Comparison of ENCODE assay signal across 9 cellular contexts in the genomic region with DNA sequence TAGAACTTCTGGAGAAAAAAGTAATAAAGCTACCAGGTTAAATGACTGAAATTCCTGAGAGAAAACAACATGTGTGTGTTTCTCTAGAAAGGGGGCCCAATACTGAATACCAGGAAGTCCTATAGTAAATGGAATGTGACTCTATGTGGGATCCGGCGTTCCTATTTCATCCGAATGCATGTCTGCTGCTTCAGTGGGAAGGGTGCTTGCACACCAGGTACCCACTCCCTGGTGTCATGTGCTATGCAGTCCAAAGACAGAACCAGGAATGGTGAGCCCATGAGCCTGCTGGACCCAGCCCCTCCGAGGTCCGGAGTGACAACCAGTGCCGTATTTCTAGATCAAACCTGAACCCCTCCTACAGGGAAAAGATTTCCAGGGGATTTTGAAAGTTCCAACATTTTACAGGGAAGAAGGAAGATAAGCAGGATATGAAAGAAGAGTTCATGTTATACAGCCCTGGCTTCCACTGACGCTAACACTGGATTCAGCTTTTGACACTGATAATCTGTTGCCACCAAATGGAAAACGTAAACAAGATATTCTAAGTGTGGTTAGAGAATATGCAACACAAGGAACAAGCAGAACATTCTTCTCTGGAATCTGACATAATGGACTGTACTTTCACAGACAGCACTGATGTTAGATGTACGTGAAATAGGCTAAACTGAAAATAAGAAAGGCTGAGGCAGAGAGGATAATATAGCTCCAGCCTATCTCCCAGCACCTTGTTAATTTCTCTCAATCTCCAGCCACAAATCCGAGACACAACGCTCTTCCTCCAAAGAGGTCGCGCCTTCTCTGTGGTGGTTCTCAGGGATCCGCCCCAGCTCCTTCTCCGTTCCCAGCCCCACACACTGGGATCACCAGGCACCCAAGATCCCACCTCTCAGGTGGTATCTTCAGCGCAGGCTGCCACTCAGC. TPM values are rescaled to one million over a fixed set of nuclear protein-coding genes. Genes with fewer than 3 reads are reported as not detected.
A peak's percentile ranks its signal among the peaks of the same experiment; 100 is the strongest.
DNase-seq lines count a peak whose midpoint lies in the region; TF ChIP-seq lines count a peak whose summit lies in the region.
"Had no signal": no experiment of that assay in that cellular context is flagged by ENCODE, and none has a peak within 500 bp of the region (broad histone marks: within the 10 kb centered on the region; RNA-seq: fewer than 3 reads in every experiment).

No MANE protein-coding gene starts in this region.

- no peaks in the 10 kb centered on the region for H3K27me3 ChIP-seq in Caco-2 (replicated peaks; ENCODE audit: control insufficient read depth, insufficient read depth, low read length)
- H3K27me3 ChIP-seq in cardiac muscle cell = peaks cover 43% of the 10 kb centered on the region

- H3K9me3 ChIP-seq in Caco-2 (no peaks in the 10 kb centered on the region), cardiac muscle cell (ENCODE audit: low read depth) (no peaks in the 10 kb centered on the region)

- H3K4me3 ChIP-seq in Caco-2 (ENCODE audit: low read depth, low read length) (peak overlapping the region; percentile 46), cardiac muscle cell (peak overlapping the region; percentile 59)

- CTCF ChIA-PET in Caco-2 (lab: Charles Lee) = interaction anchor here (1.2 kb wide), 1 partner anchor 266 kb away, joined by 9 read pairs; no protein-coding TSS in a partner anchor

- no peaks in the 10 kb centered on the region for H3K9me3 Mint-ChIP-seq in Caco-2 (ENCODE audit: unreplicated experiment)
- H3K9me3 Mint-ChIP-seq in osteocyte (ENCODE audit: unreplicated experiment) = no peaks in the 10 kb centered on the region

- no peaks in the 10 kb centered on the region; the same call in 1 of the 2 replicates for H3K4me1 ChIP-seq in Caco-2
- H3K4me1 ChIP-seq in cardiac muscle cell (ENCODE audit: low read depth) = no peaks in the 10 kb centered on the region

- no TSS peak for BruUV-seq in Caco-2 (replicated peaks; lab: Mats Ljungman, UMichigan)

- H3K36me3 Mint-ChIP-seq in Caco-2 (ENCODE audit: insufficient read depth, unreplicated experiment) (no peaks in the 10 kb centered on the region), osteocyte (ENCODE audit: unreplicated experiment) (peaks cover 11% of the 10 kb centered on the region)

- no peak for DNase-seq in Caco-2
- DNase-seq in UCSD-AML1 (lab: John Stamatoyannopoulos, UW; ENCODE audit: unreplicated experiment) = peak; percentile 20
- DNase-seq in cardiac muscle cell (ENCODE audit: low read depth in 1 of 2, low spot score in 1 of 2) = no peak
- no peak for DNase-seq in osteocyte (ENCODE audit: extremely low spot score, unreplicated experiment)
- no peak for DNase-seq in activated CD8-positive, alpha-beta memory T cell treated with anti-CD3 and anti-CD28 coated beads, Interleukin-2, amount 50 U/mL, for 4 hours
- no peak for DNase-seq in ureter (ENCODE audit: low spot score)
- no peak for DNase-seq in GM13977 (ENCODE audit: low spot score)
- DNase-seq in KBM-7 = no peak
- DNase-seq: stimulated activated CD4-positive, alpha-beta T cell treated with anti-CD3 and anti-CD28 coated beads, Interleukin-12 subunit alpha, Interleukin-12 subunit beta, amount 100 ng/mL, for 4 hours had no signal

- H3K4me1 Mint-ChIP-seq in Caco-2 (ENCODE audit: low read depth, unreplicated experiment) (no peaks in the 10 kb centered on the region), osteocyte (ENCODE audit: unreplicated experiment) (peaks cover 66% of the 10 kb centered on the region)

- H3K27ac Mint-ChIP-seq in Caco-2 (ENCODE audit: unreplicated experiment) (peak overlapping the region; percentile 61), osteocyte (ENCODE audit: unreplicated experiment) (peak overlapping the region; percentile 91)

- H3K36me3 ChIP-seq in Caco-2 (ENCODE audit: control insufficient read depth, insufficient read depth, low read length) (no peaks in the 10 kb centered on the region), cardiac muscle cell (no peaks in the 10 kb centered on the region)

- intact Hi-C loops in Caco-2 (cut with micrococcal nuclease; ENCODE audit: unreplicated experiment) = loop anchor here (1.0 to 2.0 kb wide), 4 partner anchors 55 to 266 kb away; partner anchors contain the start of gene CXCL3

- H3K4me3 Mint-ChIP-seq in Caco-2 (ENCODE audit: unreplicated experiment) (peak overlapping the region; percentile 91), osteocyte (ENCODE audit: unreplicated experiment) (peak overlapping the region; percentile 89)

- in situ Hi-C loops in GM13977 (cut with MboI; ENCODE audit: low pct_unique_long_range_greater_than_20kb, low sequenced_read_pairs, unreplicated experiment) (no loop called here), KBM-7 (cut with MboI; ENCODE audit: low pct_unique_long_range_greater_than_20kb, low sequenced_read_pairs) (no loop called here)

- H3K27me3 Mint-ChIP-seq in Caco-2 (ENCODE audit: insufficient read depth, unreplicated experiment) (peaks cover 3% of the 10 kb centered on the region), osteocyte (ENCODE audit: unreplicated experiment) (no peaks in the 10 kb centered on the region)

- POLR2A ChIA-PET in Caco-2 (lab: Charles Lee) = no interaction called here

- TF ChIP-seq CTCF in Caco-2 (IDR thresholded peaks at IDR 0.05; ENCODE audit: insufficient read depth in 1 of 2, low read depth in 1 of 2, low read length in 1 of 2, severe bottlenecking in 1 of 2, unreplicated experiment in 1 of 2) (no peak), cardiac muscle cell (IDR thresholded peaks at IDR 0.05; ENCODE audit: low read depth, low read length) (no peak), osteocyte (IDR thresholded peaks at IDR 0.05) (no peak), GM13977 (IDR thresholded peaks at IDR 0.05; ENCODE audit: extremely low read depth, insufficient read depth, missing control alignments) (no peak)

- H3K27ac ChIP-seq in cardiac muscle cell = no peak overlapping the region

RNA-seq across cellular contexts. Expression of gene CXCL1, which starts 0.7 kb away (rescaled TPM):
- total RNA-seq in Caco-2 (2022) (0.79 TPM in 1 of 2 replicates, not detected in the other), cardiac muscle cell (not detected in 2 replicates), osteocyte (118 and 132 TPM in 2 replicates), ureter (0.55 TPM)
- polyA plus RNA-seq in cardiac muscle cell = not detected in 2 replicates

RNA-seq across cellular contexts. Expression of gene PF4V1, which starts 15.4 kb away (rescaled TPM):
- total RNA-seq in Caco-2 (2022) (not detected in 2 replicates), cardiac muscle cell (not detected in 2 replicates), osteocyte (0.78 TPM in 1 of 2 replicates, not detected in the other), ureter (not detected)
- polyA plus RNA-seq in cardiac muscle cell = not detected in 2 replicates

RNA-seq across cellular contexts. Expression of gene CXCL6, which starts 32.0 kb away (rescaled TPM):
- total RNA-seq in Caco-2 (2022) (not detected in 2 replicates), cardiac muscle cell (not detected in 2 replicates), osteocyte (35.3 and 37.6 TPM in 2 replicates), ureter (0.73 TPM)
- not detected in 2 replicates for polyA plus RNA-seq in cardiac muscle cell

Comparison
In these comparisons a context has a peak if more than half of its experiments do, and no peak if none do; other contexts are left out.
1. RNA of gene CXCL1, which starts 0.7 kb away (total RNA-seq): 118 to 132 TPM in osteocyte; 0.55 TPM in ureter (single experiment), 0.79 TPM in Caco-2 and not detected in cardiac muscle cell; every median in the first group is over 10 times any median in the second.
2. RNA of gene CXCL6, which starts 32.0 kb away (total RNA-seq): 35.3 to 37.6 TPM in osteocyte; 0.73 TPM in ureter (single experiment), not detected in Caco-2 and not detected in cardiac muscle cell; every median in the first group is over 10 times any median in the second.